Comparison of ENCODE assay signal across 10 cellular contexts in genomic region chr11:134228625-134229024, GRCh38. TPM values are rescaled to one million over a fixed set of nuclear protein-coding genes. Genes with fewer than 3 reads are reported as not detected.
DNase-seq lines count a peak whose midpoint lies in the region; ATAC-seq and TF ChIP-seq lines count a peak whose summit lies in the region.
"Had no signal": no experiment of that assay in that cellular context is flagged by ENCODE, and none has a peak within 500 bp of the region (broad histone marks: within the 10 kb centered on the region; RNA-seq: fewer than 3 reads in every experiment).

No MANE protein-coding gene starts in this region.

- POLR2A ChIA-PET in WTC11 (lab: Charles Lee) = no interaction called here

- intact Hi-C loops in activated naive CD4-positive, alpha-beta T cell treated with anti-CD3 and anti-CD28 coated beads for 36 hours (cut with micrococcal nuclease) = no loop called here

- no peak overlapping the region for H3K27ac Mint-ChIP-seq in activated naive CD4-positive, alpha-beta T cell treated with anti-CD3 and anti-CD28 coated beads for 36 hours
- no peak overlapping the region; the same call in 1 of the 2 replicates for H3K27ac Mint-ChIP-seq in WTC11

- H3K27me3 Mint-ChIP-seq in activated naive CD4-positive, alpha-beta T cell treated with anti-CD3 and anti-CD28 coated beads for 36 hours (ENCODE audit: low read depth) = no peaks in the 10 kb centered on the region
- peaks cover 8% of the 10 kb centered on the region for H3K27me3 Mint-ChIP-seq in WTC11 (ENCODE audit: low read depth)

- peak; percentile 56 for DNase-seq in activated naive CD4-positive, alpha-beta T cell treated with anti-CD3 and anti-CD28 coated beads for 36 hours
- no peak for DNase-seq in activated naive CD4-positive, alpha-beta T cell (lab: John Stamatoyannopoulos, UW)
- DNase-seq in NAMALWA (ENCODE audit: low spot score) (peak; percentile 87), WTC11 (ENCODE audit: low spot score) (no peak), GOT3 (lab: John Stamatoyannopoulos, UW) (no peak), superior temporal gyrus (ENCODE audit: extremely low spot score) (no peak)
- peak; percentile 20 to 27 for DNase-seq in stimulated activated CD8-positive, alpha-beta memory T cell treated with anti-CD3 and anti-CD28 coated beads, Interleukin-7, amount 100 ng/mL, for 4 hours (ENCODE audit: low read depth in 2 of 2)
- DNase-seq: effector CD8-positive, alpha-beta T cell had no signal

- H3K9me3 Mint-ChIP-seq in activated naive CD4-positive, alpha-beta T cell treated with anti-CD3 and anti-CD28 coated beads for 36 hours = no peaks in the 10 kb centered on the region
- H3K9me3 Mint-ChIP-seq in WTC11 = no peaks in the 10 kb centered on the region

- ATAC-seq in HG02571 (IDR thresholded peaks at IDR 0.05; ENCODE audit: unreplicated experiment) (peak; percentile 35), WTC11 (no peak)

- TF ChIP-seq CTCF in WTC11 (IDR thresholded peaks at IDR 0.05) = no peak

- peaks cover 54% of the 10 kb centered on the region for H3K4me1 Mint-ChIP-seq in activated naive CD4-positive, alpha-beta T cell treated with anti-CD3 and anti-CD28 coated beads for 36 hours (ENCODE audit: low read depth)
- peaks cover 20% of the 10 kb centered on the region for H3K4me1 Mint-ChIP-seq in WTC11

- no peaks in the 10 kb centered on the region for H3K36me3 Mint-ChIP-seq in activated naive CD4-positive, alpha-beta T cell treated with anti-CD3 and anti-CD28 coated beads for 36 hours (ENCODE audit: low read depth)
- H3K36me3 Mint-ChIP-seq in WTC11 = no peaks in the 10 kb centered on the region

- CTCF ChIA-PET in activated naive CD4-positive, alpha-beta T cell treated with anti-CD3 and anti-CD28 coated beads for 36 hours (lab: Charles Lee) = interaction anchor here (0.8 kb wide), 1 partner anchor 21 kb away, joined by 3 read pairs; no protein-coding TSS in a partner anchor
- CTCF ChIA-PET in WTC11 (lab: Charles Lee) = interaction anchor here (1.1 kb wide), 1 partner anchor 21 kb away, joined by 4 read pairs; no protein-coding TSS in a partner anchor

- H3K4me3 Mint-ChIP-seq in activated naive CD4-positive, alpha-beta T cell treated with anti-CD3 and anti-CD28 coated beads for 36 hours = no peak overlapping the region
- H3K4me3 Mint-ChIP-seq in WTC11 = no peak overlapping the region

TF ChIP-seq in WTC11, 78 proteins besides CTCF, POLR2A, EP300 and RAD21 (continues in another document):
- TF ChIP-seq CREM (CRISPR knock-in tag; IDR thresholded peaks at IDR 0.05) (no peak), E2F5 (CRISPR knock-in tag; IDR thresholded peaks at IDR 0.05) (no peak), FOXP4 (CRISPR knock-in tag; IDR thresholded peaks at IDR 0.05) (no peak), PRDM15 (CRISPR knock-in tag; IDR thresholded peaks at IDR 0.05) (no peak), RORB (CRISPR knock-in tag; IDR thresholded peaks at IDR 0.05) (no peak), E2F1 (CRISPR knock-in tag; IDR thresholded peaks at IDR 0.05) (no peak), HMGA2 (CRISPR knock-in tag; IDR thresholded peaks at IDR 0.05) (no peak), MLX (CRISPR knock-in tag; IDR thresholded peaks at IDR 0.05) (no peak), ZNF317 (CRISPR knock-in tag; IDR thresholded peaks at IDR 0.05; ENCODE audit: borderline replicate concordance, low read depth) (no peak), USF1 (CRISPR knock-in tag; IDR thresholded peaks at IDR 0.05) (no peak), NR3C1 (CRISPR knock-in tag; conservative IDR thresholded peaks at IDR 0.05; ENCODE audit: low read depth) (no peak)

RNA-seq across cellular contexts. Expression of gene VPS26B, which starts 4.2 kb away (rescaled TPM):
- total RNA-seq in activated naive CD4-positive, alpha-beta T cell treated with anti-CD3 and anti-CD28 coated beads for 36 hours = 10 to 100 TPM; 39.8 to 42.3 TPM
- total RNA-seq in WTC11 (2021) = 28.7 to 29.3 TPM (median 29.0 TPM) in 3 replicates

RNA-seq across cellular contexts. Expression of gene NCAPD3, which starts 4.9 kb away (rescaled TPM):
- total RNA-seq in activated naive CD4-positive, alpha-beta T cell treated with anti-CD3 and anti-CD28 coated beads for 36 hours = 100 to 1,000 TPM; 126 TPM
- total RNA-seq in WTC11 (2021) = 46.5 to 63.0 TPM (median 49.1 TPM) in 3 replicates

RNA-seq across cellular contexts. Expression of gene THYN1, which starts 24.5 kb away (rescaled TPM):
- 10 to 100 TPM; 85.6 to 92.6 TPM for total RNA-seq in activated naive CD4-positive, alpha-beta T cell treated with anti-CD3 and anti-CD28 coated beads for 36 hours
- total RNA-seq in WTC11 (2021) = 80.2 to 83.8 TPM (median 82.0 TPM) in 3 replicates

RNA-seq across cellular contexts. Expression of gene ACAD8, which starts 24.7 kb away (rescaled TPM):
- 10 to 100 TPM; 14.8 to 17.6 TPM for total RNA-seq in activated naive CD4-positive, alpha-beta T cell treated with anti-CD3 and anti-CD28 coated beads for 36 hours
- total RNA-seq in WTC11 (2021) = 49.4 to 55.2 TPM (median 51.9 TPM) in 3 replicates

RNA-seq across cellular contexts. Expression of gene GLB1L3, which starts 47.6 kb away (rescaled TPM):
- 10 to 100 TPM; 11.8 to 13.2 TPM for total RNA-seq in activated naive CD4-positive, alpha-beta T cell treated with anti-CD3 and anti-CD28 coated beads for 36 hours
- total RNA-seq in WTC11 (2021) = 34.6 to 50.2 TPM (median 35.9 TPM) in 3 replicates
- total RNA-seq: right atrium auricular region had no signal

Comparison
In these comparisons a context has a peak if more than half of its experiments do, and no peak if none do; other contexts are left out.
1. DNase-seq: peak in activated naive CD4-positive, alpha-beta T cell treated with anti-CD3 and anti-CD28 coated beads for 36 hours (single experiment), NAMALWA (single experiment) and stimulated activated CD8-positive, alpha-beta memory T cell treated with anti-CD3 and anti-CD28 coated beads, Interleukin-7, amount 100 ng/mL, for 4 hours (2 of 2); none in activated naive CD4-positive, alpha-beta T cell (0 of 4), WTC11 (single experiment), GOT3 (single experiment) and superior temporal gyrus (single experiment).